ENCODE assay signal across 1 cellular context in genomic region chr3:194489736-194490612, GRCh38.
TF ChIP-seq lines count a peak whose summit lies in the region.

No MANE protein-coding gene starts in this region.

TF ChIP-seq in GM12878, 131 proteins besides CTCF, POLR2A, EP300 and RAD21 (continued from another document):
- TF ChIP-seq YBX1 (IDR thresholded peaks at IDR 0.05) (no peak), PBX3 (IDR thresholded peaks at IDR 0.05; ENCODE audit: insufficient replicate concordance, low read depth, low read length) (no peak), HDAC2 (IDR thresholded peaks at IDR 0.05) (no peak), TARDBP (IDR thresholded peaks at IDR 0.05; ENCODE audit: borderline replicate concordance) (no peak), ZBTB33 (IDR thresholded peaks at IDR 0.05) (no peak), SMARCA5 (IDR thresholded peaks at IDR 0.05) (no peak), NRF1 (conservative IDR thresholded peaks at IDR 0.05; ENCODE audit: low read depth, low read length) (no peak), BCL11A (IDR thresholded peaks at IDR 0.05; ENCODE audit: low read depth, low read length) (no peak; the same call in 1 of the 2 replicates), SP1 (IDR thresholded peaks at IDR 0.05; ENCODE audit: low read depth, low read length) (no peak), PRDM15 (CRISPR knock-in tag; IDR thresholded peaks at IDR 0.05) (no peak), CHD2 (IDR thresholded peaks at IDR 0.05; ENCODE audit: borderline replicate concordance, low read depth, low read length) (no peak), IRF5 (IDR thresholded peaks at IDR 0.05; ENCODE audit: borderline replicate concordance) (no peak), CBX3 (IDR thresholded peaks at IDR 0.05; ENCODE audit: borderline replicate concordance, low read depth) (no peak), BMI1 (IDR thresholded peaks at IDR 0.05; ENCODE audit: borderline replicate concordance) (no peak), BRCA1 (IDR thresholded peaks at IDR 0.05; ENCODE audit: low read depth, low read length) (no peak), NFXL1 (IDR thresholded peaks at IDR 0.05; ENCODE audit: borderline replicate concordance) (no peak), ZNF592 (IDR thresholded peaks at IDR 0.05) (no peak), ZBTB4 (CRISPR knock-in tag; IDR thresholded peaks at IDR 0.05) (no peak), FOXK2 (IDR thresholded peaks at IDR 0.05) (no peak), TAF1 (IDR thresholded peaks at IDR 0.05; ENCODE audit: borderline replicate concordance, low read depth, low read length) (peak; percentile 31; the same call in 1 of the 2 replicates), MAX (IDR thresholded peaks at IDR 0.05; ENCODE audit: low read depth, low read length) (no peak), IKZF1 (conservative IDR thresholded peaks at IDR 0.05) (peak; percentile 45; the same call in 1 of the 2 replicates), JUND (IDR thresholded peaks at IDR 0.05; ENCODE audit: low read depth, low read length) (no peak), SUPT20H (IDR thresholded peaks at IDR 0.05; ENCODE audit: borderline replicate concordance, control insufficient read depth, low read depth, low read length) (no peak), BCLAF1 (IDR thresholded peaks at IDR 0.05) (no peak), CEBPB (IDR thresholded peaks at IDR 0.05; ENCODE audit: borderline replicate concordance in 1 of 2, low read depth in 2 of 2, low read length in 2 of 2) (no peak), MEF2B (IDR thresholded peaks at IDR 0.05; ENCODE audit: partially characterized antibody, poor library complexity, severe bottlenecking) (no peak), TBL1XR1 (IDR thresholded peaks at IDR 0.05; ENCODE audit: low read depth, low read length) (no peak), CEBPZ (IDR thresholded peaks at IDR 0.05; ENCODE audit: low read depth, low read length) (no peak), ETV6 (conservative IDR thresholded peaks at IDR 0.05 in 1 of 2, IDR thresholded peaks at IDR 0.05 in 1 of 2; ENCODE audit: borderline replicate concordance in 1 of 2, low read depth in 1 of 2) (peak in 1 of 2 experiments; percentile 43; a peak in 2 of 4 replicates), ASH2L (IDR thresholded peaks at IDR 0.05; ENCODE audit: borderline replicate concordance, low read depth) (no peak), EGR1 (IDR thresholded peaks at IDR 0.05; ENCODE audit: borderline replicate concordance in 1 of 2, low read depth in 2 of 2, low read length in 2 of 2) (no peak), KLF5 (IDR thresholded peaks at IDR 0.05; ENCODE audit: partially characterized antibody) (no peak), MYB (IDR thresholded peaks at IDR 0.05; ENCODE audit: borderline replicate concordance, low read depth, low read length) (no peak)
